In genomic region chr3:25527796-25528195, GRCh38 we compare ENCODE assay signal across 24 cellular contexts.
DNase-seq lines count a peak whose midpoint lies in the region; ATAC-seq, FAIRE-seq and TF ChIP-seq lines count a peak whose summit lies in the region.
"Had no signal": no experiment of that assay in that cellular context is flagged by ENCODE, and none has a peak within 500 bp of the region (broad histone marks: within the 10 kb centered on the region; RNA-seq: fewer than 3 reads in every experiment).

No MANE protein-coding gene starts in this region.

- H3K27me3 ChIP-seq in right atrium auricular region (no peaks in the 10 kb centered on the region), thoracic aorta (replicated peaks; ENCODE audit: insufficient read depth) (no peaks in the 10 kb centered on the region)
- H3K27me3 ChIP-seq: colonic mucosa, SJSA1, tibial artery had no signal

- intact Hi-C loops in Right ventricle myocardium superior (cut with DNase I) = no loop called here

- H3K4me3 Mint-ChIP-seq in activated T-cell treated with anti-CD3 and anti-CD28 coated beads, Interleukin-2, amount 50 U/mL, for 72 hours = no peak overlapping the region
- H3K4me3 Mint-ChIP-seq: activated CD8-positive, alpha-beta T cell treated with anti-CD3 and anti-CD28 coated beads, Interleukin-2, amount 10 ng/mL, durations not matched to agents 7 days and 5 days; activated naive CD8-positive, alpha-beta T cell treated with anti-CD3 and anti-CD28 coated beads, Interleukin-2, amount 50 U/mL, for 24 hours; activated T-helper 1 cell treated with anti-CD3 and anti-CD28 coated beads, Interleukin-12 subunit alpha, Interleukin-12 subunit beta, Interleukin-2, Interleukin-4 antibody, amounts not matched to agents 30 ng/mL and 10 ng/mL and 1 ng/mL, durations not matched to agents 14 hours and 24 hours and 36 hours; CD4-positive, CD25-positive, alpha-beta regulatory T cell; HFFc6 had no signal

- H3K4me1 ChIP-seq in right atrium auricular region = peaks cover 0 to 30% of the 10 kb centered on the region in 2 donors
- H3K4me1 ChIP-seq in thoracic aorta (ENCODE audit: control insufficient read depth in 1 of 2, low read depth in 2 of 2) = peaks cover 5 to 15% of the 10 kb centered on the region in 2 donors
- H3K4me1 ChIP-seq: A549, colonic mucosa had no signal

- H3K27ac ChIP-seq in right atrium auricular region (no peak overlapping the region), thoracic aorta (peak overlapping the region; percentile 3 to 4)
- H3K27ac ChIP-seq: A549, colonic mucosa, SJSA1 had no signal

- peaks cover 2 to 4% of the 10 kb centered on the region in 2 donors for H3K36me3 Mint-ChIP-seq in activated T-cell treated with anti-CD3 and anti-CD28 coated beads, Interleukin-2, amount 50 U/mL, for 72 hours (ENCODE audit: insufficient read depth in 2 of 2)
- H3K36me3 Mint-ChIP-seq: CD4-positive, CD25-positive, alpha-beta regulatory T cell had no signal

- DNase-seq in Right ventricle myocardium superior = no peak
- no peak for DNase-seq in right atrium auricular region (ENCODE audit: low spot score)
- peak; percentile 1 for DNase-seq in cerebellum (ENCODE audit: low spot score)
- DNase-seq in hippocampal formation (lab: John Stamatoyannopoulos, UW) = peak; percentile 11 to 52
- no peak for DNase-seq in thoracic aorta (ENCODE audit: low spot score)
- no peak for DNase-seq in activated T-cell treated with anti-CD3 and anti-CD28 coated beads, Interleukin-2, amount 50 U/mL, for 72 hours
- no peak for DNase-seq in D721Med (ENCODE audit: insufficient read length, low spot score)
- DNase-seq in erythroblast (lab: John Stamatoyannopoulos, UW) = no peak
- DNase-seq: activated CD4-positive, CD25-positive, alpha-beta regulatory T cell; activated CD8-positive, alpha-beta T cell treated with anti-CD3 and anti-CD28 coated beads, Interleukin-2, amount 10 ng/mL, durations not matched to agents 7 days and 5 days; activated naive CD8-positive, alpha-beta T cell treated with anti-CD3 and anti-CD28 coated beads, Interleukin-2, amount 50 U/mL, for 24 hours; CD4-positive, CD25-positive, alpha-beta regulatory T cell; colonic mucosa; DMS53; HFFc6; KBM-7; NCI-H2081 treated with DMSO at 0.1 percent for 48 hours; NCI-H526; tibial artery had no signal

- no peak for TF ChIP-seq CTCF in right atrium auricular region (IDR thresholded peaks at IDR 0.05)
- no peak for TF ChIP-seq CTCF in thoracic aorta (IDR thresholded peaks at IDR 0.05)
- TF ChIP-seq CTCF in D721Med (IDR thresholded peaks at IDR 0.05; ENCODE audit: insufficient read depth, missing control alignments) = no peak

- H3K9me3 Mint-ChIP-seq in activated T-cell treated with anti-CD3 and anti-CD28 coated beads, Interleukin-2, amount 50 U/mL, for 72 hours = peaks cover 2 to 5% of the 10 kb centered on the region in 2 donors

- H3K36me3 ChIP-seq in right atrium auricular region (no peaks in the 10 kb centered on the region), thoracic aorta (no peaks in the 10 kb centered on the region)
- H3K36me3 ChIP-seq: colonic mucosa, SJSA1, tibial artery had no signal

- no peak for TF ChIP-seq POLR2A in erythroblast (IDR thresholded peaks at IDR 0.05; ENCODE audit: low read length)

- H3K9me3 ChIP-seq in right atrium auricular region (peaks cover 0 to 4% of the 10 kb centered on the region in 2 donors), thoracic aorta (no peaks in the 10 kb centered on the region)
- H3K9me3 ChIP-seq: colonic mucosa, SJSA1 had no signal

- H3K4me3 ChIP-seq in right atrium auricular region = no peak overlapping the region
- no peak overlapping the region for H3K4me3 ChIP-seq in thoracic aorta
- H3K4me3 ChIP-seq: A549, colonic mucosa, SJSA1, tibial artery had no signal

- ATAC-seq in Right ventricle myocardium superior (ENCODE audit: poor library complexity) (peak; percentile 44), thoracic aorta (ENCODE audit: insufficient number of reproducible peaks, low FRiP score, low read depth) (no peak)
- ATAC-seq in activated T-cell treated with anti-CD3 and anti-CD28 coated beads, Interleukin-2, amount 50 U/mL, for 72 hours (replicated peaks in 1 of 2) = no peak
- ATAC-seq: A549; activated CD8-positive, alpha-beta T cell treated with anti-CD3 and anti-CD28 coated beads, Interleukin-2, amount 10 ng/mL, durations not matched to agents 7 days and 5 days; activated naive CD8-positive, alpha-beta T cell treated with anti-CD3 and anti-CD28 coated beads, Interleukin-2, amount 50 U/mL, for 24 hours had no signal

- no peaks in the 10 kb centered on the region for H3K4me1 Mint-ChIP-seq in activated T-cell treated with anti-CD3 and anti-CD28 coated beads, Interleukin-2, amount 50 U/mL, for 72 hours (ENCODE audit: low read depth)
- H3K4me1 Mint-ChIP-seq: activated naive CD8-positive, alpha-beta T cell treated with anti-CD3 and anti-CD28 coated beads, Interleukin-2, amount 50 U/mL, for 24 hours; CD4-positive, CD25-positive, alpha-beta regulatory T cell had no signal

- no peak for FAIRE-seq in D721Med (lab: Jason Lieb, UNC)
- FAIRE-seq: A549, endothelial cell of umbilical vein had no signal

- peaks cover 9% of the 10 kb centered on the region for H3K27me3 Mint-ChIP-seq in activated T-cell treated with anti-CD3 and anti-CD28 coated beads, Interleukin-2, amount 50 U/mL, for 72 hours (ENCODE audit: low read depth)
- H3K27me3 Mint-ChIP-seq: CD4-positive, CD25-positive, alpha-beta regulatory T cell; progenitor cell of endocrine pancreas had no signal

- H3K27ac Mint-ChIP-seq in activated T-cell treated with anti-CD3 and anti-CD28 coated beads, Interleukin-2, amount 50 U/mL, for 72 hours = no peak overlapping the region
- H3K27ac Mint-ChIP-seq: activated CD8-positive, alpha-beta T cell treated with anti-CD3 and anti-CD28 coated beads, Interleukin-2, amount 10 ng/mL, durations not matched to agents 7 days and 5 days; activated naive CD8-positive, alpha-beta T cell treated with anti-CD3 and anti-CD28 coated beads, Interleukin-2, amount 50 U/mL, for 24 hours; activated T-helper 1 cell treated with anti-CD3 and anti-CD28 coated beads, Interleukin-12 subunit alpha, Interleukin-12 subunit beta, Interleukin-2, Interleukin-4 antibody, amounts not matched to agents 30 ng/mL and 10 ng/mL and 1 ng/mL, durations not matched to agents 14 hours and 24 hours and 36 hours; CD4-positive, CD25-positive, alpha-beta regulatory T cell; HFFc6; progenitor cell of endocrine pancreas had no signal

Comparison
In these comparisons a context has a peak if more than half of its experiments do, and no peak if none do; other contexts are left out.
1. DNase-seq: peak in cerebellum (single experiment) and hippocampal formation (2 of 2); none in Right ventricle myocardium superior (single experiment), right atrium auricular region (single experiment), thoracic aorta (single experiment), activated T-cell treated with anti-CD3 and anti-CD28 coated beads, Interleukin-2, amount 50 U/mL, for 72 hours (0 of 2), D721Med (single experiment) and erythroblast (0 of 2).
2. H3K27ac ChIP-seq: peak in thoracic aorta (2 of 2); none in right atrium auricular region (0 of 2).